ENCODE assay signal across 1 cellular context in genomic region chr2:201182650-201183372, GRCh38.
TF ChIP-seq lines count a peak whose summit lies in the region.

CASP10 (plus strand) TSS chr2:201183141; CDS start chr2:201185778, 2,637 bp downstream.

TF ChIP-seq in K562, 482 proteins besides CTCF, POLR2A, EP300 and RAD21 (continued from another document and continues in another):
- peak; percentile 25; the same call in 1 of the 2 replicates for TF ChIP-seq THRA (IDR thresholded peaks at IDR 0.05)
- no peak for TF ChIP-seq ZNF253 (CRISPR knock-in tag; conservative IDR thresholded peaks at IDR 0.05)
- no peak for TF ChIP-seq ATF2 (CRISPR knock-in tag; IDR thresholded peaks at IDR 0.05)
- TF ChIP-seq SMAD3 (CRISPR knock-in tag; conservative IDR thresholded peaks at IDR 0.05): no peak
- no peak for TF ChIP-seq FOXP1 (CRISPR knock-in tag; IDR thresholded peaks at IDR 0.05)
- no peak for TF ChIP-seq ZFPM2 (CRISPR knock-in tag; IDR thresholded peaks at IDR 0.05)
- TF ChIP-seq MAFF (IDR thresholded peaks at IDR 0.05; ENCODE audit: low read length): peak; percentile 72
- no peak for TF ChIP-seq U2AF2 (optimal IDR thresholded peaks at IDR 0.05; ENCODE audit: low read depth, low read length)
- no peak for TF ChIP-seq ZNF592 (IDR thresholded peaks at IDR 0.05)
- no peak for TF ChIP-seq HIVEP1 (CRISPR knock-in tag; IDR thresholded peaks at IDR 0.05)
- TF ChIP-seq MTA1 (IDR thresholded peaks at IDR 0.05; ENCODE audit: borderline replicate concordance): no peak
- no peak for TF ChIP-seq ATF1 (CRISPR knock-in tag; IDR thresholded peaks at IDR 0.05)
- TF ChIP-seq ATF1 (tag; IDR thresholded peaks at IDR 0.05): peak; percentile 91
- TF ChIP-seq EGR1 (conservative IDR thresholded peaks at IDR 0.05): no peak
- no peak for TF ChIP-seq NFIC (IDR thresholded peaks at IDR 0.05)
- no peak for TF ChIP-seq ZBTB26 (CRISPR knock-in tag; IDR thresholded peaks at IDR 0.05)
- TF ChIP-seq ETS1 (conservative IDR thresholded peaks at IDR 0.05; ENCODE audit: control insufficient read depth, low read depth, low read length): no peak
- peak; percentile 42 for TF ChIP-seq CCNT2 (IDR thresholded peaks at IDR 0.05; ENCODE audit: borderline replicate concordance, extremely low read depth, insufficient read length, low read depth, low read length)
- no peak for TF ChIP-seq PBX2 (CRISPR knock-in tag; IDR thresholded peaks at IDR 0.05; ENCODE audit: low read depth)
- TF ChIP-seq PBX2 (tag; conservative IDR thresholded peaks at IDR 0.05; ENCODE audit: low read depth): peak; percentile 91
- TF ChIP-seq TEAD4 (IDR thresholded peaks at IDR 0.05; ENCODE audit: low read length): peak; percentile 49; the same call in 1 of the 2 replicates
- TF ChIP-seq TEAD4 (CRISPR knock-in tag; IDR thresholded peaks at IDR 0.05; ENCODE audit: borderline replicate concordance): no peak
- no peak for TF ChIP-seq LARP7 (IDR thresholded peaks at IDR 0.05)
- no peak for TF ChIP-seq GATAD2A (IDR thresholded peaks at IDR 0.05)
- no peak for TF ChIP-seq PREB (CRISPR knock-in tag; IDR thresholded peaks at IDR 0.05)
- TF ChIP-seq ZNF277 (CRISPR knock-in tag; IDR thresholded peaks at IDR 0.05; ENCODE audit: borderline replicate concordance): no peak
- no peak for TF ChIP-seq SRSF7 (optimal IDR thresholded peaks at IDR 0.05; ENCODE audit: low read depth, low read length)
- TF ChIP-seq XRCC5 (IDR thresholded peaks at IDR 0.05; ENCODE audit: low read depth, low read length): no peak
- TF ChIP-seq CXXC5 (CRISPR knock-in tag; IDR thresholded peaks at IDR 0.05): peak; percentile 12; the same call in 1 of the 2 replicates
- no peak for TF ChIP-seq CBX5 (IDR thresholded peaks at IDR 0.05; ENCODE audit: borderline replicate concordance, low read depth)
- no peak for TF ChIP-seq DLX4 (CRISPR knock-in tag; IDR thresholded peaks at IDR 0.05)
- no peak for TF ChIP-seq PHF20 (IDR thresholded peaks at IDR 0.05; ENCODE audit: partially characterized antibody)
- no peak for TF ChIP-seq ZNF551 (CRISPR knock-in tag; IDR thresholded peaks at IDR 0.05)
- TF ChIP-seq HDAC3 (IDR thresholded peaks at IDR 0.05; ENCODE audit: borderline replicate concordance, partially characterized antibody): no peak
- TF ChIP-seq ZKSCAN3 (CRISPR knock-in tag; IDR thresholded peaks at IDR 0.05): no peak
- no peak for TF ChIP-seq SIX5 (IDR thresholded peaks at IDR 0.05; ENCODE audit: borderline replicate concordance in 1 of 2, insufficient read depth in 1 of 2, low read depth in 1 of 2, low read length in 2 of 2)
- TF ChIP-seq ZHX1 (conservative IDR thresholded peaks at IDR 0.05; ENCODE audit: low read length): no peak
- no peak; the same call in 1 of the 2 replicates for TF ChIP-seq CEBPG (CRISPR knock-in tag; IDR thresholded peaks at IDR 0.05)
- TF ChIP-seq CEBPG (tag; conservative IDR thresholded peaks at IDR 0.05 in 1 of 2, IDR thresholded peaks at IDR 0.05 in 1 of 2): peak in 1 of 2 experiments; percentile 51; a peak in 1 of 4 replicates
- TF ChIP-seq CTCFL (IDR thresholded peaks at IDR 0.05; ENCODE audit: borderline replicate concordance, insufficient read depth, low read depth, low read length, poor library complexity, severe bottlenecking): no peak
